In genomic region chr7:129258649-129259389, GRCh38 we compare ENCODE assay signal across 11 cellular contexts. TPM values are rescaled to one million over a fixed set of nuclear protein-coding genes. Genes with fewer than 3 reads are reported as not detected.
DNase-seq lines count a peak whose midpoint lies in the region; ATAC-seq lines count a peak whose summit lies in the region.
"Had no signal": no experiment of that assay in that cellular context is flagged by ENCODE, and none has a peak within 500 bp of the region (broad histone marks: within the 10 kb centered on the region; RNA-seq: fewer than 3 reads in every experiment).

No MANE protein-coding gene starts in this region.

- H3K27ac ChIP-seq in trophoblast cell (ENCODE audit: low read depth, low read length) = no peak overlapping the region
- H3K27ac ChIP-seq: BLaER1 had no signal

- no peaks in the 10 kb centered on the region for H3K9me3 Mint-ChIP-seq in activated naive CD4-positive, alpha-beta T cell treated with anti-CD3 and anti-CD28 coated beads, Interleukin-2, amount 50 U/mL, for 72 hours
- no peaks in the 10 kb centered on the region for H3K9me3 Mint-ChIP-seq in activated naive CD4-positive, alpha-beta T cell treated with anti-CD3 and anti-CD28 coated beads, Interleukin-2, amount 10 ng/mL, durations not matched to agents 7 days and 5 days
- no peaks in the 10 kb centered on the region for H3K9me3 Mint-ChIP-seq in T-cell
- H3K9me3 Mint-ChIP-seq in stimulated activated memory B cell treated with anti-CD40 and anti-IgM and Interleukin-4, amounts not matched to agents 10 μg/mL and 1 μg/mL and 100 μg/mL, for 72 hours = no peaks in the 10 kb centered on the region

- peaks cover 16% of the 10 kb centered on the region for H3K4me1 Mint-ChIP-seq in activated naive CD4-positive, alpha-beta T cell treated with anti-CD3 and anti-CD28 coated beads, Interleukin-2, amount 10 ng/mL, durations not matched to agents 7 days and 5 days
- H3K4me1 Mint-ChIP-seq in T-cell = peaks cover 34 to 55% (median 39%) of the 10 kb centered on the region in 3 donors
- peaks cover 30% of the 10 kb centered on the region for H3K4me1 Mint-ChIP-seq in stimulated activated memory B cell treated with anti-CD40 and anti-IgM and Interleukin-4, amounts not matched to agents 10 μg/mL and 1 μg/mL and 100 μg/mL, for 72 hours

- no peak overlapping the region for H2BK5ac ChIP-seq in trophoblast cell (ENCODE audit: low read depth, low read length, poor library complexity)

- H3K4me3 Mint-ChIP-seq in activated naive CD4-positive, alpha-beta T cell treated with anti-CD3 and anti-CD28 coated beads, Interleukin-2, amount 10 ng/mL, durations not matched to agents 7 days and 5 days = no peak overlapping the region
- peak overlapping the region; percentile 44 to 68 (median 55) for H3K4me3 Mint-ChIP-seq in T-cell
- H3K4me3 Mint-ChIP-seq in stimulated activated memory B cell treated with anti-CD40 and anti-IgM and Interleukin-4, amounts not matched to agents 10 μg/mL and 1 μg/mL and 100 μg/mL, for 72 hours = no peak overlapping the region

- H3K27me3 ChIP-seq in iPS-15b (ENCODE audit: control insufficient read depth, insufficient read depth, low read length) (no peaks in the 10 kb centered on the region), trophoblast cell (ENCODE audit: insufficient read depth, low read length) (no peaks in the 10 kb centered on the region)
- H3K27me3 ChIP-seq: BLaER1 had no signal

- H3K4me2 ChIP-seq in trophoblast cell (ENCODE audit: low read length) = no peak overlapping the region
- H3K4me2 ChIP-seq: BLaER1 had no signal

- no peak for DNase-seq in activated naive CD4-positive, alpha-beta T cell treated with anti-CD3 and anti-CD28 coated beads, Interleukin-2, amount 50 U/mL, for 72 hours (ENCODE audit: low spot score in 2 of 2)
- no peak for DNase-seq in activated naive CD4-positive, alpha-beta T cell treated with anti-CD3 and anti-CD28 coated beads, Interleukin-2, amount 10 ng/mL, durations not matched to agents 7 days and 5 days
- DNase-seq in T-cell (no peak), trophoblast cell (no peak)
- DNase-seq: effector CD4-positive, alpha-beta T cell had no signal

- H3K9me3 ChIP-seq in iPS-15b (ENCODE audit: control insufficient read depth, insufficient read depth, low read length) = no peaks in the 10 kb centered on the region
- no peaks in the 10 kb centered on the region for H3K9me3 ChIP-seq in trophoblast cell (ENCODE audit: insufficient read depth, low read depth, low read length)

- no peak overlapping the region for H3K23ac ChIP-seq in trophoblast cell (ENCODE audit: low read length)

- H3K36me3 Mint-ChIP-seq in activated naive CD4-positive, alpha-beta T cell treated with anti-CD3 and anti-CD28 coated beads, Interleukin-2, amount 50 U/mL, for 72 hours = no peaks in the 10 kb centered on the region
- no peaks in the 10 kb centered on the region for H3K36me3 Mint-ChIP-seq in activated naive CD4-positive, alpha-beta T cell treated with anti-CD3 and anti-CD28 coated beads, Interleukin-2, amount 10 ng/mL, durations not matched to agents 7 days and 5 days
- peaks cover 4% of the 10 kb centered on the region for H3K36me3 Mint-ChIP-seq in T-cell
- no peaks in the 10 kb centered on the region for H3K36me3 Mint-ChIP-seq in stimulated activated memory B cell treated with anti-CD40 and anti-IgM and Interleukin-4, amounts not matched to agents 10 μg/mL and 1 μg/mL and 100 μg/mL, for 72 hours

- no CpG with 5 or more reads among the region's 4 CpGs for WGBS in trophoblast cell (ENCODE audit: extremely low coverage, insufficient coverage, insufficient read length)

- POLR2A ChIA-PET in T-cell (lab: Charles Lee) = interaction anchor here (0.5 to 0.7 kb wide), 4 partner anchors 106 to 1383 kb away, joined by 3 to 10 read pairs (median 5); no protein-coding TSS in a partner anchor

- no peak overlapping the region for H2BK120ac ChIP-seq in trophoblast cell (ENCODE audit: insufficient read depth, low read length, poor library complexity)

- no peak overlapping the region for H4K8ac ChIP-seq in trophoblast cell (ENCODE audit: low read depth, low read length)

- no peaks in the 10 kb centered on the region for H3K79me2 ChIP-seq in trophoblast cell (ENCODE audit: control insufficient read depth, insufficient read depth, low read length, poor library complexity)

- no peak overlapping the region for H4K12ac ChIP-seq in trophoblast cell (ENCODE audit: low read depth, low read length)

- H3K9ac ChIP-seq in iPS-15b (ENCODE audit: low read depth, low read length) (no peak overlapping the region), trophoblast cell (ENCODE audit: low read length) (no peak overlapping the region)
- H3K9ac ChIP-seq: BLaER1 had no signal

- H3K18ac ChIP-seq in trophoblast cell (ENCODE audit: low read length) = no peak overlapping the region

- no peaks in the 10 kb centered on the region for H3K79me1 ChIP-seq in trophoblast cell (ENCODE audit: low read length)

- CTCF ChIA-PET in activated naive CD4-positive, alpha-beta T cell treated with anti-CD3 and anti-CD28 coated beads, Interleukin-2, amount 10 ng/mL, durations not matched to agents 7 days and 5 days (lab: Charles Lee) = interaction anchor here (1.5 to 5.5 kb wide), 3 partner anchors 13 to 40 kb away, joined by 4 to 24 read pairs (median 8); no protein-coding TSS in a partner anchor
- CTCF ChIA-PET in T-cell (lab: Charles Lee) = interaction anchor here in 1 of 2 donors (0.7 kb wide), 1 partner anchor 47 kb away, joined by 4 read pairs; no protein-coding TSS in a partner anchor

- ATAC-seq in activated naive CD4-positive, alpha-beta T cell treated with anti-CD3 and anti-CD28 coated beads, Interleukin-2, amount 50 U/mL, for 72 hours = peak in 1 of 2 donors; percentile 30
- ATAC-seq in T-cell (replicated peaks in 1 of 4) = peak in 1 of 4 experiments; percentile 52
- ATAC-seq in stimulated activated memory B cell treated with anti-CD40 and anti-IgM and Interleukin-4, amounts not matched to agents 10 μg/mL and 1 μg/mL and 100 μg/mL, for 72 hours = no peak
- no peak for ATAC-seq in HG02885 (IDR thresholded peaks at IDR 0.05; ENCODE audit: poor library complexity, unreplicated experiment)
- no peak for ATAC-seq in HG03457 (IDR thresholded peaks at IDR 0.05; ENCODE audit: unreplicated experiment)
- ATAC-seq: Panc1 had no signal

- H2AK5ac ChIP-seq in trophoblast cell (ENCODE audit: low read length) = no peak overlapping the region

- H3K36me3 ChIP-seq in iPS-15b (ENCODE audit: control insufficient read depth, insufficient read depth, low read length) = no peaks in the 10 kb centered on the region
- no peaks in the 10 kb centered on the region for H3K36me3 ChIP-seq in trophoblast cell (ENCODE audit: control insufficient read depth in 1 of 2, insufficient read depth in 2 of 2, low read length in 2 of 2)
- H3K36me3 ChIP-seq: BLaER1 had no signal

- H3K4me3 ChIP-seq in iPS-15b (ENCODE audit: low read depth, low read length) (peak overlapping the region; percentile 20), trophoblast cell (ENCODE audit: low read depth, low read length) (no peak overlapping the region)
- H3K4me3 ChIP-seq: BLaER1 had no signal

- no peak overlapping the region for H4K91ac ChIP-seq in trophoblast cell (ENCODE audit: low read depth, low read length)

- no peak overlapping the region for H2AFZ ChIP-seq in trophoblast cell (ENCODE audit: insufficient read depth, low read length, poor library complexity)

- no peak overlapping the region for H2BK12ac ChIP-seq in trophoblast cell (ENCODE audit: low read length)

- peak overlapping the region; percentile 7 to 70 for H3K27ac Mint-ChIP-seq in activated naive CD4-positive, alpha-beta T cell treated with anti-CD3 and anti-CD28 coated beads, Interleukin-2, amount 50 U/mL, for 72 hours
- H3K27ac Mint-ChIP-seq in activated naive CD4-positive, alpha-beta T cell treated with anti-CD3 and anti-CD28 coated beads, Interleukin-2, amount 10 ng/mL, durations not matched to agents 7 days and 5 days = no peak overlapping the region
- peak overlapping the region; percentile 59 to 65 for H3K27ac Mint-ChIP-seq in T-cell
- peak overlapping the region; percentile 37 for H3K27ac Mint-ChIP-seq in stimulated activated memory B cell treated with anti-CD40 and anti-IgM and Interleukin-4, amounts not matched to agents 10 μg/mL and 1 μg/mL and 100 μg/mL, for 72 hours

- no peak overlapping the region for H3K4ac ChIP-seq in trophoblast cell (ENCODE audit: low read depth, low read length)

- peaks cover 32% of the 10 kb centered on the region for H3K4me1 ChIP-seq in iPS-15b (ENCODE audit: control insufficient read depth, insufficient read depth, low read length)
- peaks cover 0 to 4% of the 10 kb centered on the region in 2 experiments for H3K4me1 ChIP-seq in trophoblast cell (ENCODE audit: control insufficient read depth in 1 of 2, insufficient read depth in 2 of 2, low read length in 2 of 2)

- H3K14ac ChIP-seq in trophoblast cell (ENCODE audit: low read length) = no peak overlapping the region

- H3K27me3 Mint-ChIP-seq in activated naive CD4-positive, alpha-beta T cell treated with anti-CD3 and anti-CD28 coated beads, Interleukin-2, amount 10 ng/mL, durations not matched to agents 7 days and 5 days = no peaks in the 10 kb centered on the region
- no peaks in the 10 kb centered on the region for H3K27me3 Mint-ChIP-seq in T-cell
- no peaks in the 10 kb centered on the region for H3K27me3 Mint-ChIP-seq in stimulated activated memory B cell treated with anti-CD40 and anti-IgM and Interleukin-4, amounts not matched to agents 10 μg/mL and 1 μg/mL and 100 μg/mL, for 72 hours

RNA-seq across cellular contexts. Expression of gene AHCYL2, which starts 34.0 kb away (rescaled TPM):
- total RNA-seq in activated naive CD4-positive, alpha-beta T cell treated with anti-CD3 and anti-CD28 coated beads, Interleukin-2, amount 50 U/mL, for 72 hours = 10 to 100 TPM; 14.3 to 51.9 TPM
- total RNA-seq in T-cell = 10 to 100 TPM; 13.1 to 17.6 (median 15.9) TPM
- polyA plus RNA-seq in trophoblast cell (2013) = 5.2 and 5.3 TPM in 2 replicates

Comparison
In these comparisons a context has a peak if more than half of its experiments do, and no peak if none do; other contexts are left out.
1. H3K4me3 Mint-ChIP-seq: peak in T-cell (3 of 3); none in activated naive CD4-positive, alpha-beta T cell treated with anti-CD3 and anti-CD28 coated beads, Interleukin-2, amount 10 ng/mL, durations not matched to agents 7 days and 5 days (single experiment) and stimulated activated memory B cell treated with anti-CD40 and anti-IgM and Interleukin-4, amounts not matched to agents 10 μg/mL and 1 μg/mL and 100 μg/mL, for 72 hours (single experiment).